ENCODE assay signal across 1 cellular context in the genomic region with DNA sequence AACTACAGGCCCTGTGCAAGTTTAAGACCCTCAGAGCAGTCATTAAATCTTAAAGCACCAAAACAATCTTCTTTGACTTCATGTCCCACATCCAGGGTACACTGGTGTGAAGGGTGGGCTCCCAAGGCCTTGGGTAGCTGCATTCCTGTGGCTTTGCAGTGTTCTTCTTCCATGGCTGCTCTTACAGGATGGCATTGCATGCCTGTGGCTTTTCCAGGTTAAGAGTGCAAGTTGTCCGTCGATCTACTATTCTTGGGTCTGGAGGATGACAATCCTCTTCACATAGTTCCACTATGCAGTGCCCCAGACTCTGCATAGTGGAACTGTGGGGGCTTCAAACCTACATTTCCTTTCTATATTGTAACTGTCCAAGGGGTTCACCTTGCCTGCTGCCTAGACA.
TF ChIP-seq lines count a peak whose summit lies in the region.

No MANE protein-coding gene starts in this region.

TF ChIP-seq in SK-N-SH, 30 proteins besides CTCF, POLR2A, EP300 and RAD21 (continued from another document):
- TF ChIP-seq CHD2 (IDR thresholded peaks at IDR 0.05; ENCODE audit: low read length, partially characterized antibody) (no peak), TEAD4 (IDR thresholded peaks at IDR 0.05; ENCODE audit: borderline replicate concordance, insufficient read depth) (no peak), SMC3 (IDR thresholded peaks at IDR 0.05; ENCODE audit: low read depth, low read length) (no peak)
